ENCODE assay signal across 1 cellular context in genomic region chr6:38955876-38956275, GRCh38.
TF ChIP-seq lines count a peak whose summit lies in the region.

No MANE protein-coding gene starts in this region.

TF ChIP-seq in HepG2, 621 proteins besides CTCF, POLR2A, EP300 and RAD21 (continued from another document):
- no peak for TF ChIP-seq HOMEZ (CRISPR knock-in tag; IDR thresholded peaks at IDR 0.05; ENCODE audit: low read depth)
- no peak for TF ChIP-seq KDM5A (IDR thresholded peaks at IDR 0.05; ENCODE audit: borderline replicate concordance, low read length)
- no peak for TF ChIP-seq TSC22D2 (CRISPR knock-in tag; IDR thresholded peaks at IDR 0.05; ENCODE audit: borderline replicate concordance)
- no peak for TF ChIP-seq ATF3 (CRISPR knock-in tag; IDR thresholded peaks at IDR 0.05)
- TF ChIP-seq GABPA (IDR thresholded peaks at IDR 0.05; ENCODE audit: low read depth, low read length): no peak
- no peak for TF ChIP-seq GABPA (CRISPR knock-in tag; IDR thresholded peaks at IDR 0.05; ENCODE audit: low read depth)
- TF ChIP-seq HNF4G (IDR thresholded peaks at IDR 0.05; ENCODE audit: borderline replicate concordance, low read depth, low read length): no peak
- no peak for TF ChIP-seq HNF4G (CRISPR knock-in tag; IDR thresholded peaks at IDR 0.05; ENCODE audit: borderline replicate concordance, low read depth)
- TF ChIP-seq ZNF275 (CRISPR knock-in tag; IDR thresholded peaks at IDR 0.05; ENCODE audit: borderline replicate concordance): no peak
- TF ChIP-seq ZNF713 (CRISPR knock-in tag; IDR thresholded peaks at IDR 0.05): no peak
- no peak for TF ChIP-seq TRIM22 (IDR thresholded peaks at IDR 0.05)
